13 cellular contexts compared by ENCODE assay signal in the genomic region with DNA sequence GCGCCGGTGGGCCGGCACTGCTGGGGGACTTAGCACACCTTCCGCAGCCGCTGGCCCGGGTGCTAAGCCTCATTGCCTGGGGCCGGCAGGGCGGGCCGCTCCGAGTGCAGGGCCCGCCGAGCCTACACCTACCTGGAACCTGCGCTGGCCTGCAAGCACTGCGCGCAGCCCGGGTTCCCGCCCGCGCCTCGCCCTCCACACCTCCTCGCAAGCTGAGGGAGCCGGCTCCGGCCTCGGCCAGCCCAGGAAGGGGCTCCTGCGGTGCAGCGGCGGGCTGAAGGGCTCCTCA. TPM values are rescaled to one million over a fixed set of nuclear protein-coding genes. Genes with fewer than 3 reads are reported as not detected.
DNase-seq lines count a peak whose midpoint lies in the region; ATAC-seq and TF ChIP-seq lines count a peak whose summit lies in the region.
"Had no signal": no experiment of that assay in that cellular context is flagged by ENCODE, and none has a peak within 500 bp of the region (broad histone marks: within the 10 kb centered on the region; RNA-seq: fewer than 3 reads in every experiment).

No MANE protein-coding gene starts in this region.

- peaks cover 14% of the 10 kb centered on the region for H3K27me3 ChIP-seq in RWPE2 (ENCODE audit: insufficient read depth, poor library complexity, severe bottlenecking)
- no peaks in the 10 kb centered on the region for H3K27me3 ChIP-seq in liver (ENCODE audit: control insufficient read depth in 4 of 4, insufficient read depth in 4 of 4, low read length in 3 of 4)
- H3K27me3 ChIP-seq in gastroesophageal sphincter = peaks cover 33% of the 10 kb centered on the region

- H3K36me3 ChIP-seq in RWPE2 (ENCODE audit: low read depth) = no peaks in the 10 kb centered on the region
- no peaks in the 10 kb centered on the region for H3K36me3 ChIP-seq in liver (ENCODE audit: control insufficient read depth in 4 of 4, insufficient read depth in 3 of 4, low read depth in 1 of 4, low read length in 3 of 4)
- no peaks in the 10 kb centered on the region for H3K36me3 ChIP-seq in gastroesophageal sphincter

- 89% methylated on average over 27 of the region's 27 CpGs for WGBS in liver
- WGBS in gastroesophageal sphincter (ENCODE audit: low coverage in 1 of 2), 2 donors = 93% methylated on average over 3 of the region's 27 CpGs; no CpG with 5 or more reads in 1 of the 2 donors

- H3K27ac ChIP-seq in RWPE2 (ENCODE audit: poor library complexity, severe bottlenecking) (no peak overlapping the region), liver (ENCODE audit: low read depth in 1 of 2, low read length in 2 of 2) (peak overlapping the region; percentile 74 to 91), gastroesophageal sphincter (no peak overlapping the region)
- H3K27ac ChIP-seq: 22Rv1, GM23248 had no signal

- TF ChIP-seq RAD21 in liver (IDR thresholded peaks at IDR 0.05) = no peak

- H3K4me3 ChIP-seq in RWPE2 (ENCODE audit: severe bottlenecking) = no peak overlapping the region
- no peak overlapping the region for H3K4me3 ChIP-seq in liver (ENCODE audit: low read depth in 1 of 3, low read length in 3 of 3)
- H3K4me3 ChIP-seq in gastroesophageal sphincter = no peak overlapping the region
- H3K4me3 ChIP-seq: GM23248 had no signal

- no peak for TF ChIP-seq EP300 in gastroesophageal sphincter (IDR thresholded peaks at IDR 0.05)

- ATAC-seq in RWPE2 (ENCODE audit: low read depth) (0 out of 3 replicates have a peak, but pooled peaks have one; percentile 31), gastroesophageal sphincter (no peak)
- ATAC-seq: CD8-positive, alpha-beta T cell had no signal

- H3K4me1 ChIP-seq in RWPE2 (ENCODE audit: insufficient read depth, poor library complexity, severe bottlenecking) = no peaks in the 10 kb centered on the region
- H3K4me1 ChIP-seq in liver (ENCODE audit: control insufficient read depth in 4 of 4, insufficient read depth in 4 of 4, low read length in 3 of 4) = peaks cover 19 to 45% (median 31%) of the 10 kb centered on the region in 4 donors
- H3K4me1 ChIP-seq in gastroesophageal sphincter = no peaks in the 10 kb centered on the region

- H3K9me3 ChIP-seq in RWPE2 (ENCODE audit: severe bottlenecking) = no peaks in the 10 kb centered on the region
- no peaks in the 10 kb centered on the region for H3K9me3 ChIP-seq in liver (ENCODE audit: control insufficient read depth in 4 of 4, low read length in 3 of 4)
- no peaks in the 10 kb centered on the region for H3K9me3 ChIP-seq in gastroesophageal sphincter

- TF ChIP-seq POLR2A in gastroesophageal sphincter (IDR thresholded peaks at IDR 0.05) = no peak

- DNase-seq in NCI-H1417 (lab: John Stamatoyannopoulos, UW) (peak in 2 of 3 experiments; percentile 17 to 39), NCI-H1417 treated with DMSO at 0.1 percent for 48 hours (lab: John Stamatoyannopoulos, UW) (no peak), DMS79 (lab: John Stamatoyannopoulos, UW) (peak; percentile 12), RWPE2 (ENCODE audit: low spot score) (no peak), KBM-7 (no peak)
- DNase-seq: CD8-positive, alpha-beta T cell; COR-L47; DMS53; GM23248; H7 had no signal

- in situ Hi-C loops in KBM-7 (cut with MboI; ENCODE audit: low pct_unique_long_range_greater_than_20kb, low sequenced_read_pairs) = no loop called here

- TF ChIP-seq CTCF in RWPE2 (IDR thresholded peaks at IDR 0.05; ENCODE audit: poor library complexity, severe bottlenecking) = no peak
- no peak for TF ChIP-seq CTCF in liver (IDR thresholded peaks at IDR 0.05; ENCODE audit: low read depth, low read length, missing input control)
- no peak for TF ChIP-seq CTCF in gastroesophageal sphincter (IDR thresholded peaks at IDR 0.05)

- H3K9ac ChIP-seq in liver (ENCODE audit: low read depth in 1 of 2, low read length in 2 of 2) = no peak overlapping the region
- H3K9ac ChIP-seq: GM23248 had no signal

TF ChIP-seq in liver, 16 proteins besides CTCF, POLR2A, EP300 and RAD21:
- TF ChIP-seq, protein P1, sequence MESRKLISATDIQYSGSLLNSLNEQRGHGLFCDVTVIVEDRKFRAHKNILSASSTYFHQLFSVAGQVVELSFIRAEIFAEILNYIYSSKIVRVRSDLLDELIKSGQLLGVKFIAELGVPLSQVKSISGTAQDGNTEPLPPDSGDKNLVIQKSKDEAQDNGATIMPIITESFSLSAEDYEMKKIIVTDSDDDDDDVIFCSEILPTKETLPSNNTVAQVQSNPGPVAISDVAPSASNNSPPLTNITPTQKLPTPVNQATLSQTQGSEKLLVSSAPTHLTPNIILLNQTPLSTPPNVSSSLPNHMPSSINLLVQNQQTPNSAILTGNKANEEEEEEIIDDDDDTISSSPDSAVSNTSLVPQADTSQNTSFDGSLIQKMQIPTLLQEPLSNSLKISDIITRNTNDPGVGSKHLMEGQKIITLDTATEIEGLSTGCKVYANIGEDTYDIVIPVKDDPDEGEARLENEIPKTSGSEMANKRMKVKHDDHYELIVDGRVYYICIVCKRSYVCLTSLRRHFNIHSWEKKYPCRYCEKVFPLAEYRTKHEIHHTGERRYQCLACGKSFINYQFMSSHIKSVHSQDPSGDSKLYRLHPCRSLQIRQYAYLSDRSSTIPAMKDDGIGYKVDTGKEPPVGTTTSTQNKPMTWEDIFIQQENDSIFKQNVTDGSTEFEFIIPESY (IDR thresholded peaks at IDR 0.05) = no peak
- TF ChIP-seq FOXA2 (IDR thresholded peaks at IDR 0.05) (no peak), HNF4G (IDR thresholded peaks at IDR 0.05) (no peak), YY1 (IDR thresholded peaks at IDR 0.05) (no peak), GABPA (IDR thresholded peaks at IDR 0.05 in 1 of 2, conservative IDR thresholded peaks at IDR 0.05 in 1 of 2) (no peak)
- TF ChIP-seq, protein P2, sequence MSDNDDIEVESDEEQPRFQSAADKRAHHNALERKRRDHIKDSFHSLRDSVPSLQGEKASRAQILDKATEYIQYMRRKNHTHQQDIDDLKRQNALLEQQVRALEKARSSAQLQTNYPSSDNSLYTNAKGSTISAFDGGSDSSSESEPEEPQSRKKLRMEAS (IDR thresholded peaks at IDR 0.05) = no peak

RNA-seq across cellular contexts. Expression of a gene that starts 10.7 kb away (rescaled TPM):
- 100 to 1,000 TPM in 1 of 2 donors, 10 to 100 TPM in 1; 79.7 to 261 TPM for total RNA-seq in liver
- polyA plus RNA-seq in liver = 100 to 1,000 TPM; 213 to 478 TPM
- 10 to 100 TPM; 57.9 to 93.2 (median 72.8) TPM for total RNA-seq in gastroesophageal sphincter

RNA-seq across cellular contexts. Expression of a gene that starts 51.1 kb away (rescaled TPM):
- total RNA-seq in liver = 10 to 100 TPM; 14.7 to 15.7 TPM
- polyA plus RNA-seq in liver = 10 to 100 TPM in 1 of 2 donors, 1 to 10 TPM in 1; 9.5 to 16.6 TPM
- total RNA-seq in gastroesophageal sphincter = 10 to 100 TPM; 21.4 to 32.2 (median 26.1) TPM

Comparison
In these comparisons a context has a peak if more than half of its experiments do, and no peak if none do; other contexts are left out.
1. DNase-seq: peak in NCI-H1417 (2 of 3) and DMS79 (single experiment); none in NCI-H1417 treated with DMSO at 0.1 percent for 48 hours (single experiment), RWPE2 (single experiment) and KBM-7 (single experiment).
2. H3K27ac ChIP-seq: peak in liver (2 of 2); none in RWPE2 (single experiment) and gastroesophageal sphincter (0 of 4).